8 cellular contexts compared by ENCODE assay signal in genomic region chr7:39567294-39567693, GRCh38. TPM values are rescaled to one million over a fixed set of nuclear protein-coding genes. Genes with fewer than 3 reads are reported as not detected.
A peak's percentile ranks its signal among the peaks of the same experiment; 100 is the strongest.
DNase-seq lines count a peak whose midpoint lies in the region; ATAC-seq lines count a peak whose summit lies in the region.

No MANE protein-coding gene starts in this region.

- peaks cover 8% of the 10 kb centered on the region for H3K4me1 ChIP-seq in thymus (ENCODE audit: control insufficient read depth, insufficient read depth, low read length)

- no peak for ATAC-seq in activated T-cell treated with anti-CD3 and anti-CD28 coated beads, Interleukin-2, amount 50 U/mL, for 4 hours
- no peak for ATAC-seq in HG02884 (IDR thresholded peaks at IDR 0.05; ENCODE audit: unreplicated experiment)

- H3K36me3 Mint-ChIP-seq in activated T-cell treated with anti-CD3 and anti-CD28 coated beads, Interleukin-2, amount 50 U/mL, for 4 hours (ENCODE audit: insufficient read depth) = peaks cover 5% of the 10 kb centered on the region
- H3K36me3 Mint-ChIP-seq in activated T-helper 1 cell treated with anti-CD3 and anti-CD28 coated beads, Interleukin-12 subunit alpha, Interleukin-12 subunit beta, Interleukin-2, Interleukin-4 antibody, amounts not matched to agents 30 ng/mL and 10 ng/mL and 1 ng/mL, durations not matched to agents 14 hours and 24 hours and 36 hours (ENCODE audit: low read depth) = peaks cover 18% of the 10 kb centered on the region
- H3K36me3 Mint-ChIP-seq in immature natural killer cell = peaks cover 0 to 9% (median 6%) of the 10 kb centered on the region in 3 donors

- peak overlapping the region; percentile 98 for H3K4me3 Mint-ChIP-seq in activated T-cell treated with anti-CD3 and anti-CD28 coated beads, Interleukin-2, amount 50 U/mL, for 4 hours
- peak overlapping the region; percentile 99 for H3K4me3 Mint-ChIP-seq in activated T-helper 1 cell treated with anti-CD3 and anti-CD28 coated beads, Interleukin-12 subunit alpha, Interleukin-12 subunit beta, Interleukin-2, Interleukin-4 antibody, amounts not matched to agents 30 ng/mL and 10 ng/mL and 1 ng/mL, durations not matched to agents 14 hours and 24 hours and 36 hours
- peak overlapping the region; percentile 97 to 100 (median 100) for H3K4me3 Mint-ChIP-seq in immature natural killer cell

- no peaks in the 10 kb centered on the region for H3K9me3 Mint-ChIP-seq in activated T-cell treated with anti-CD3 and anti-CD28 coated beads, Interleukin-2, amount 50 U/mL, for 4 hours
- H3K9me3 Mint-ChIP-seq in activated T-helper 1 cell treated with anti-CD3 and anti-CD28 coated beads, Interleukin-12 subunit alpha, Interleukin-12 subunit beta, Interleukin-2, Interleukin-4 antibody, amounts not matched to agents 30 ng/mL and 10 ng/mL and 1 ng/mL, durations not matched to agents 14 hours and 24 hours and 36 hours = no peaks in the 10 kb centered on the region
- H3K9me3 Mint-ChIP-seq in immature natural killer cell = no peaks in the 10 kb centered on the region

- no peaks in the 10 kb centered on the region for H3K27me3 Mint-ChIP-seq in activated T-cell treated with anti-CD3 and anti-CD28 coated beads, Interleukin-2, amount 50 U/mL, for 4 hours (ENCODE audit: low read depth)
- peaks cover 9% of the 10 kb centered on the region for H3K27me3 Mint-ChIP-seq in activated T-helper 1 cell treated with anti-CD3 and anti-CD28 coated beads, Interleukin-12 subunit alpha, Interleukin-12 subunit beta, Interleukin-2, Interleukin-4 antibody, amounts not matched to agents 30 ng/mL and 10 ng/mL and 1 ng/mL, durations not matched to agents 14 hours and 24 hours and 36 hours (ENCODE audit: insufficient read depth)
- peaks cover 0 to 2% (median 2%) of the 10 kb centered on the region in 3 donors for H3K27me3 Mint-ChIP-seq in immature natural killer cell (ENCODE audit: low read depth in 3 of 3)

- H3K27ac Mint-ChIP-seq in activated T-helper 1 cell treated with anti-CD3 and anti-CD28 coated beads, Interleukin-12 subunit alpha, Interleukin-12 subunit beta, Interleukin-2, Interleukin-4 antibody, amounts not matched to agents 30 ng/mL and 10 ng/mL and 1 ng/mL, durations not matched to agents 14 hours and 24 hours and 36 hours = no peak overlapping the region
- H3K27ac Mint-ChIP-seq in immature natural killer cell = peak overlapping the region in 4 of 6 donors; percentile 2 to 66 (median 2)

- H3K4me1 Mint-ChIP-seq in activated T-cell treated with anti-CD3 and anti-CD28 coated beads, Interleukin-2, amount 50 U/mL, for 4 hours (ENCODE audit: low read depth) = peaks cover 23% of the 10 kb centered on the region
- H3K4me1 Mint-ChIP-seq in activated T-helper 1 cell treated with anti-CD3 and anti-CD28 coated beads, Interleukin-12 subunit alpha, Interleukin-12 subunit beta, Interleukin-2, Interleukin-4 antibody, amounts not matched to agents 30 ng/mL and 10 ng/mL and 1 ng/mL, durations not matched to agents 14 hours and 24 hours and 36 hours (ENCODE audit: low read depth) = peaks cover 21% of the 10 kb centered on the region
- peaks cover 20 to 31% of the 10 kb centered on the region in 2 donors for H3K4me1 Mint-ChIP-seq in immature natural killer cell

- H3K27me3 ChIP-seq in thymus (ENCODE audit: control insufficient read depth, insufficient read depth) = no peaks in the 10 kb centered on the region

- H3K9me3 ChIP-seq in thymus (ENCODE audit: control insufficient read depth) = no peaks in the 10 kb centered on the region

- H3K27ac ChIP-seq in thymus (ENCODE audit: low read depth) = no peak overlapping the region

- intact Hi-C loops in activated T-helper 1 cell treated with anti-CD3 and anti-CD28 coated beads, Interleukin-12 subunit alpha, Interleukin-12 subunit beta, Interleukin-2, Interleukin-4 antibody, amounts not matched to agents 30 ng/mL and 10 ng/mL and 1 ng/mL, durations not matched to agents 14 hours and 24 hours and 36 hours (cut with micrococcal nuclease) = loop anchor here (2.0 to 5.0 kb wide), 2 partner anchors 485 to 568 kb away; partner anchors contain the start of genes MPLKIP and SUGCT

- DNase-seq in activated T-cell treated with anti-CD3 and anti-CD28 coated beads, Interleukin-2, amount 50 U/mL, for 4 hours = no peak
- DNase-seq in activated T-cell treated with anti-CD3 and anti-CD28 coated beads, Interleukin-2, amount 50 U/mL, for 48 hours = no peak
- DNase-seq in activated T-helper 1 cell treated with anti-CD3 and anti-CD28 coated beads, Interleukin-12 subunit alpha, Interleukin-12 subunit beta, Interleukin-2, Interleukin-4 antibody, amounts not matched to agents 30 ng/mL and 10 ng/mL and 1 ng/mL, durations not matched to agents 14 hours and 24 hours and 36 hours (ENCODE audit: low spot score) = no peak
- DNase-seq in immature natural killer cell (no peak), inferior parietal cortex (ENCODE audit: extremely low spot score) (no peak), NCI-H146 treated with DMSO at 0.1 percent for 48 hours (lab: John Stamatoyannopoulos, UW; ENCODE audit: unreplicated experiment) (no peak)

- peak overlapping the region; percentile 85 for H3K4me3 ChIP-seq in thymus (ENCODE audit: low read length)

- 86% methylated on average over 2 of the region's 2 CpGs for WGBS in thymus

- peaks cover 5% of the 10 kb centered on the region for H3K36me3 ChIP-seq in thymus (ENCODE audit: control insufficient read depth, insufficient read depth)

RNA-seq across cellular contexts. Expression of gene YAE1, which starts 1.1 kb away (rescaled TPM):
- 10 to 100 TPM in 1 of 3 donors, 1 to 10 TPM in 2; 9.2 to 11.3 (median 9.3) TPM for total RNA-seq in activated T-cell treated with anti-CD3 and anti-CD28 coated beads, Interleukin-2, amount 50 U/mL, for 4 hours
- 10.4 and 12.1 TPM in 2 replicates for total RNA-seq in activated T-helper 1 cell treated with anti-CD3 and anti-CD28 coated beads, Interleukin-12 subunit alpha, Interleukin-12 subunit beta, Interleukin-2, Interleukin-4 antibody, amounts not matched to agents 30 ng/mL and 10 ng/mL and 1 ng/mL, durations not matched to agents 14 hours and 24 hours and 36 hours
- polyA plus RNA-seq in immature natural killer cell = 1 to 10 TPM; 6.3 to 9.2 (median 9.1) TPM
- 34.2 TPM for polyA plus RNA-seq in thymus

RNA-seq across cellular contexts. Expression of gene RALA, which starts 56.1 kb away (rescaled TPM):
- 10 to 100 TPM; 28.5 to 31.3 (median 30.1) TPM for total RNA-seq in activated T-cell treated with anti-CD3 and anti-CD28 coated beads, Interleukin-2, amount 50 U/mL, for 4 hours
- total RNA-seq in activated T-helper 1 cell treated with anti-CD3 and anti-CD28 coated beads, Interleukin-12 subunit alpha, Interleukin-12 subunit beta, Interleukin-2, Interleukin-4 antibody, amounts not matched to agents 30 ng/mL and 10 ng/mL and 1 ng/mL, durations not matched to agents 14 hours and 24 hours and 36 hours = 38.8 and 43.4 TPM in 2 replicates
- polyA plus RNA-seq in immature natural killer cell = 10 to 100 TPM; 28.9 to 33.7 (median 28.9) TPM
- polyA plus RNA-seq in thymus = 38.2 TPM
